Comparison of ENCODE assay signal across 13 cellular contexts in the genomic region with DNA sequence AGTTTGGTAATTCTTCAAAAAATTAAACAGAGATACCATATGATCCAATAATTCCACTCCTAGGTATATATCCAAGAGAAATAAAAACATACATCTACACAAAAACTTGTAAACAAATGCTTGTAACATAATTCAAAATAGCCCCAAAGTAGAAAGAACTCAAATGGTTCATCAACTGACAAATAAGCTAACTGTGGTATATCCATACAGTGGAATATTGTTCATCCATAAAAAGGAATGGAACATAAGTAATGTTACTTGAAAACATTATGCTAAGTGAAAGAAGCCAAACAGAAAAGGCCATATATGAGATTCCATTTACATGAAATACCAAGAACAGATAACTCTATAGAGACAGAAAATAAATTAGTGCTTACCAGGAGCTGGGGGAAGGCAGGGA.
"Had no signal": no experiment of that assay in that cellular context is flagged by ENCODE, and none has a peak within 500 bp of the region (broad histone marks: within the 10 kb centered on the region; RNA-seq: fewer than 3 reads in every experiment).

No MANE protein-coding gene starts in this region.

- H3K27me3 Mint-ChIP-seq: activated naive CD8-positive, alpha-beta T cell treated with anti-CD3 and anti-CD28 coated beads, Interleukin-2, amount 50 U/mL, for 24 hours; naive thymus-derived CD4-positive, alpha-beta T cell had no signal

- FAIRE-seq: bronchial epithelial cell had no signal

- H3K9me3 Mint-ChIP-seq: activated naive CD8-positive, alpha-beta T cell treated with anti-CD3 and anti-CD28 coated beads, Interleukin-2, amount 50 U/mL, for 24 hours; naive thymus-derived CD4-positive, alpha-beta T cell had no signal

- H3K4me1 ChIP-seq: left ventricle myocardium inferior, thyroid gland had no signal

- H3K4me3 Mint-ChIP-seq: naive thymus-derived CD4-positive, alpha-beta T cell had no signal

- H3K4me3 ChIP-seq: left ventricle myocardium inferior, mucosa of descending colon, SK-N-MC, thyroid gland had no signal

- ATAC-seq: mucosa of descending colon had no signal

- DNase-seq: activated CD4-positive, alpha-beta T cell treated with anti-CD3 and anti-CD28 coated beads for 1 hour; activated gamma-delta T cell treated with Interleukin-2 at 50 U/mL for 16 hours; aorta; left ventricle myocardium inferior; mucosa of descending colon; stimulated activated CD4-positive, alpha-beta T cell treated with anti-CD3 and anti-CD28 coated beads, Interleukin-12 subunit alpha, Interleukin-12 subunit beta, amount 100 ng/mL, for 4 hours; thyroid gland had no signal

- H3K27me3 ChIP-seq: neutrophil, thyroid gland had no signal

- H3K27ac ChIP-seq: left ventricle myocardium inferior, neutrophil, SK-N-MC, thyroid gland, VCaP had no signal

- H3K9me3 ChIP-seq: left ventricle myocardium inferior, mucosa of descending colon, neutrophil, thyroid gland had no signal
